16 cellular contexts compared by ENCODE assay signal in the genomic region with DNA sequence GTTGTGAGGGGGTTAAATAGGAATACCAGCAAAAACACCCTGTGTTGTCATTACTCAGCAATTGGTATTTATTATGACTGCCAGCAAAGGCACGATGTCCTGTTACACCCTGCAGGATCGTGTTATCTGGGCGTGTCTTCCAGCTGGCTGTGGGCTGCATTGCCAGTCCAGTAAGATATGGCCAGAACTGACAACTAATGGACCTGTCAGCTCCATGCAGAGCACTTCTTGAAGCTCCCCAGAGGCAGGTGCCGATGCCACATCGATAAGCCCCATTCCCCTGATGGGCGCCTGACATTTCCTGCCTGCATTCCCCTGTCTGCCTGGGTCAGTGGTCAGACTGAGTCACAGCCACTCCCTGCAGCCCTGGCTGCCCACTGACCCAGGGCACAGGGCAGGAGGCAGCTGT.
DNase-seq lines count a peak whose midpoint lies in the region; FAIRE-seq and TF ChIP-seq lines count a peak whose summit lies in the region.
"Had no signal": no experiment of that assay in that cellular context is flagged by ENCODE, and none has a peak within 500 bp of the region (broad histone marks: within the 10 kb centered on the region; RNA-seq: fewer than 3 reads in every experiment).

No MANE protein-coding gene starts in this region.

- intact Hi-C loops in ascending aorta (cut with DNase I) = no loop called here

- no peak overlapping the region for H3K4me3 ChIP-seq in fibroblast of pulmonary artery (replicated peaks; ENCODE audit: low read depth, low read length)
- H3K4me3 ChIP-seq in ascending aorta = no peak overlapping the region
- H3K4me3 ChIP-seq: dorsolateral prefrontal cortex, ovary, upper lobe of right lung had no signal

- no peak overlapping the region for H3K27ac ChIP-seq in ascending aorta
- H3K27ac ChIP-seq: ovary, upper lobe of right lung, WERI-Rb-1 had no signal

- FAIRE-seq in RCC 7860 (lab: Jason Lieb, UNC) = no peak
- FAIRE-seq: islet of Langerhans had no signal

- H3K4me1 ChIP-seq in ascending aorta = peaks cover 0 to 2% of the 10 kb centered on the region in 2 donors

- TF ChIP-seq CTCF in fibroblast of pulmonary artery (IDR thresholded peaks at IDR 0.05; ENCODE audit: low read length, missing control alignments) = no peak
- TF ChIP-seq CTCF in ascending aorta (IDR thresholded peaks at IDR 0.05) = no peak

- no peaks in the 10 kb centered on the region for H3K36me3 ChIP-seq in ascending aorta
- H3K36me3 ChIP-seq: ovary, upper lobe of right lung, WERI-Rb-1 had no signal

- H3K27me3 ChIP-seq in ascending aorta = no peaks in the 10 kb centered on the region
- H3K27me3 ChIP-seq: dorsolateral prefrontal cortex, ovary had no signal

- no peaks in the 10 kb centered on the region for H3K9me3 ChIP-seq in ascending aorta
- H3K9me3 ChIP-seq: ovary, upper lobe of right lung had no signal

- peak; percentile 45 for DNase-seq in EL
- peak; percentile 34 for DNase-seq in RCC 7860 (ENCODE audit: low spot score)
- peak; percentile 18 for DNase-seq in fibroblast of pulmonary artery (ENCODE audit: low read depth)
- DNase-seq in renal cortical epithelial cell (ENCODE audit: low read depth) = peak; percentile 72
- DNase-seq in NCI-H510A treated with DMSO at 0.1 percent for 48 hours (lab: John Stamatoyannopoulos, UW) = no peak
- no peak for DNase-seq in activated effector memory CD4-positive, alpha-beta T cell treated with anti-CD3 and anti-CD28 coated beads, Interleukin-2, amount 50 U/mL, for 16 hours
- DNase-seq in cerebellar cortex (ENCODE audit: low spot score) = no peak
- DNase-seq in ascending aorta (ENCODE audit: low spot score in 2 of 2) = no peak
- DNase-seq: DMS79 treated with DMSO at 0.1 percent for 48 hours, GOT3, NCI-H1092 treated with DMSO at 0.1 percent for 48 hours, ovary, upper lobe of right lung, WERI-Rb-1 had no signal

Comparison
In these comparisons a context has a peak if more than half of its experiments do, and no peak if none do; other contexts are left out.
1. DNase-seq: peak in EL (single experiment), RCC 7860 (single experiment), fibroblast of pulmonary artery (single experiment) and renal cortical epithelial cell (single experiment); none in NCI-H510A treated with DMSO at 0.1 percent for 48 hours (single experiment), activated effector memory CD4-positive, alpha-beta T cell treated with anti-CD3 and anti-CD28 coated beads, Interleukin-2, amount 50 U/mL, for 16 hours (single experiment), cerebellar cortex (single experiment) and ascending aorta (0 of 2).